1 cellular context compared by ENCODE assay signal in genomic region chr17:41959336-41960095, GRCh38.
A peak's percentile ranks its signal among the peaks of the same experiment; 100 is the strongest.
TF ChIP-seq lines count a peak whose summit lies in the region.

No MANE protein-coding gene starts in this region.

TF ChIP-seq in HepG2, 621 proteins besides CTCF, POLR2A, EP300 and RAD21 (continued from another document and continues in another):
- TF ChIP-seq ZSCAN9 (CRISPR knock-in tag; IDR thresholded peaks at IDR 0.05; ENCODE audit: borderline replicate concordance) = no peak
- TF ChIP-seq PREB (CRISPR knock-in tag; IDR thresholded peaks at IDR 0.05) = no peak
- no peak for TF ChIP-seq HOXA9 (CRISPR knock-in tag; IDR thresholded peaks at IDR 0.05; ENCODE audit: borderline replicate concordance)
- no peak for TF ChIP-seq ZFAT (CRISPR knock-in tag; conservative IDR thresholded peaks at IDR 0.05)
- no peak for TF ChIP-seq KLF12 (CRISPR knock-in tag; IDR thresholded peaks at IDR 0.05; ENCODE audit: borderline replicate concordance)
- no peak for TF ChIP-seq ZNF616 (CRISPR knock-in tag; IDR thresholded peaks at IDR 0.05; ENCODE audit: low read depth)
- no peak for TF ChIP-seq ZNF180 (CRISPR knock-in tag; IDR thresholded peaks at IDR 0.05; ENCODE audit: borderline replicate concordance, low read depth)
- peak; percentile 39; the same call in 1 of the 2 replicates for TF ChIP-seq ZNF354B (CRISPR knock-in tag; IDR thresholded peaks at IDR 0.05)
- no peak for TF ChIP-seq CCDC6 (CRISPR knock-in tag; IDR thresholded peaks at IDR 0.05)
- peak; percentile 55; the same call in 1 of the 2 replicates for TF ChIP-seq ZBTB42 (CRISPR knock-in tag; IDR thresholded peaks at IDR 0.05)
- 0 out of 2 replicates have a peak, but pooled peaks have one; percentile 57 for TF ChIP-seq DMAP1 (CRISPR knock-in tag; IDR thresholded peaks at IDR 0.05)
- TF ChIP-seq ZNF574 (CRISPR knock-in tag; IDR thresholded peaks at IDR 0.05) = peak; percentile 61
- no peak for TF ChIP-seq ZNF850 (CRISPR knock-in tag; conservative IDR thresholded peaks at IDR 0.05)
- TF ChIP-seq ZNF44 (CRISPR knock-in tag; IDR thresholded peaks at IDR 0.05) = no peak; the same call in 1 of the 2 replicates
- no peak; the same call in 1 of the 2 replicates for TF ChIP-seq MLX (CRISPR knock-in tag; IDR thresholded peaks at IDR 0.05)
- no peak for TF ChIP-seq SIN3A (IDR thresholded peaks at IDR 0.05; ENCODE audit: borderline replicate concordance, low read depth, low read length)
- peak; percentile 57; the same call in 1 of the 2 replicates for TF ChIP-seq ZNF747 (CRISPR knock-in tag; IDR thresholded peaks at IDR 0.05; ENCODE audit: borderline replicate concordance)
- no peak for TF ChIP-seq PCBP1 (IDR thresholded peaks at IDR 0.05; ENCODE audit: borderline replicate concordance, low read depth, low read length)
- TF ChIP-seq ZNF772 (CRISPR knock-in tag; IDR thresholded peaks at IDR 0.05) = peak; percentile 95
- TF ChIP-seq ZNF547 (CRISPR knock-in tag; IDR thresholded peaks at IDR 0.05) = no peak; the same call in 1 of the 2 replicates
- no peak for TF ChIP-seq ZSCAN30 (CRISPR knock-in tag; IDR thresholded peaks at IDR 0.05)
- TF ChIP-seq ZNF326 (CRISPR knock-in tag; IDR thresholded peaks at IDR 0.05; ENCODE audit: borderline replicate concordance) = no peak
- TF ChIP-seq ZUFSP (CRISPR knock-in tag; IDR thresholded peaks at IDR 0.05; ENCODE audit: borderline replicate concordance) = no peak
- no peak for TF ChIP-seq ZNF646 (CRISPR knock-in tag; IDR thresholded peaks at IDR 0.05)
- peak; percentile 84 for TF ChIP-seq CEBPG (CRISPR knock-in tag; IDR thresholded peaks at IDR 0.05)
- no peak; the same call in 1 of the 2 replicates for TF ChIP-seq SMYD3 (CRISPR knock-in tag; IDR thresholded peaks at IDR 0.05)
- TF ChIP-seq SP140L (CRISPR knock-in tag; IDR thresholded peaks at IDR 0.05; ENCODE audit: borderline replicate concordance) = no peak
- TF ChIP-seq ATRX (CRISPR knock-in tag; IDR thresholded peaks at IDR 0.05; ENCODE audit: borderline replicate concordance) = no peak; the same call in 1 of the 2 replicates
- TF ChIP-seq HES4 (CRISPR knock-in tag; IDR thresholded peaks at IDR 0.05; ENCODE audit: borderline replicate concordance) = no peak; the same call in 1 of the 2 replicates
- peak; percentile 31; the same call in 1 of the 2 replicates for TF ChIP-seq KLF6 (CRISPR knock-in tag; IDR thresholded peaks at IDR 0.05)
- no peak for TF ChIP-seq SMAD1 (CRISPR knock-in tag; IDR thresholded peaks at IDR 0.05; ENCODE audit: borderline replicate concordance, low read depth)
- TF ChIP-seq ZNF770 (CRISPR knock-in tag; IDR thresholded peaks at IDR 0.05) = peak; percentile 51; the same call in 1 of the 2 replicates
- TF ChIP-seq SMARCE1 (IDR thresholded peaks at IDR 0.05; ENCODE audit: borderline replicate concordance) = no peak
- TF ChIP-seq TRIM22 (IDR thresholded peaks at IDR 0.05) = no peak
- TF ChIP-seq ZNF282 (IDR thresholded peaks at IDR 0.05; ENCODE audit: partially characterized antibody) = no peak
- no peak for TF ChIP-seq HDAC6 (IDR thresholded peaks at IDR 0.05; ENCODE audit: low read depth, low read length)
- no peak for TF ChIP-seq CREM (IDR thresholded peaks at IDR 0.05)
- TF ChIP-seq CREM (CRISPR knock-in tag; IDR thresholded peaks at IDR 0.05) = no peak
- TF ChIP-seq AKNA (CRISPR knock-in tag; IDR thresholded peaks at IDR 0.05; ENCODE audit: borderline replicate concordance) = no peak
